In genomic region chr10:37736120-37736519, GRCh38 we compare ENCODE assay signal across 7 cellular contexts.
"Had no signal": no experiment of that assay in that cellular context is flagged by ENCODE, and none has a peak within 500 bp of the region (broad histone marks: within the 10 kb centered on the region; RNA-seq: fewer than 3 reads in every experiment).

No MANE protein-coding gene starts in this region.

- ATAC-seq: HepG2, K562 had no signal

- H3K27ac Mint-ChIP-seq: IgD-negative memory B cell had no signal

- H3K4me3 ChIP-seq: K562 had no signal

- H3K4me3 Mint-ChIP-seq: IgD-negative memory B cell had no signal

- H3K27me3 Mint-ChIP-seq: IgD-negative memory B cell had no signal

- FAIRE-seq: HepG2, HTR-8/SVneo, K562 had no signal

- H3K27ac ChIP-seq: HL-60 had no signal

- DNase-seq: IMR-90, KBM-7 had no signal

- H3K4me1 Mint-ChIP-seq: IgD-negative memory B cell had no signal
